8 cellular contexts compared by ENCODE assay signal in genomic region chr19:11963566-11964355, GRCh38. TPM values are rescaled to one million over a fixed set of nuclear protein-coding genes. Genes with fewer than 3 reads are reported as not detected.
DNase-seq lines count a peak whose midpoint lies in the region; ATAC-seq, FAIRE-seq and TF ChIP-seq lines count a peak whose summit lies in the region.

No MANE protein-coding gene starts in this region.

- H3K9me2 ChIP-seq in SK-N-SH, result no peaks in the 10 kb centered on the region

- TF ChIP-seq CTCF in D721Med (IDR thresholded peaks at IDR 0.05; ENCODE audit: insufficient read depth, missing control alignments) (peak; percentile 81), SK-N-SH (IDR thresholded peaks at IDR 0.05) (peak; percentile 69), pancreas (IDR thresholded peaks at IDR 0.05) (peak; percentile 71 to 85 (median 80)), testis (IDR thresholded peaks at IDR 0.05) (peak; percentile 64 to 84 (median 70))

- 0 out of 2 replicates have a peak overlapping the region, but pooled peaks have one; percentile 77 for H2AFZ ChIP-seq in SK-N-SH (ENCODE audit: low read depth)

- peak; percentile 65 for TF ChIP-seq RAD21 in Ishikawa (IDR thresholded peaks at IDR 0.05; ENCODE audit: low read depth)
- peak; percentile 83 for TF ChIP-seq RAD21 in SK-N-SH (IDR thresholded peaks at IDR 0.05; ENCODE audit: low read length)

- TF ChIP-seq POLR2A in testis (IDR thresholded peaks at IDR 0.05), result no peak

- H3K27ac ChIP-seq in SK-N-SH (ENCODE audit: low read depth in 2 of 2, low read length in 1 of 2) (no peak overlapping the region), pancreas (peak overlapping the region in 2 of 4 donors; percentile 95 to 98), testis (peak overlapping the region; percentile 83 to 98)

- POLR2A ChIA-PET in SK-N-SH (lab: Yijun Ruan, JAX), result interaction anchor here (1.0 to 2.5 kb wide), 3 partner anchors 23 to 89 kb away, joined by 3 to 12 read pairs (median 6); partner anchors contain the start of gene ZNF878

- ATAC-seq in Right ventricle myocardium inferior, result peak; percentile 87
- peak; percentile 77 to 86 (median 80) for ATAC-seq in pancreas
- no peak for ATAC-seq in HG02588 (IDR thresholded peaks at IDR 0.05; ENCODE audit: unreplicated experiment)

- DNase-seq in D721Med (ENCODE audit: insufficient read length, low spot score) (peak; percentile 73), SK-N-SH (peak; percentile 81), Right ventricle myocardium inferior (ENCODE audit: missing footprints) (peak; percentile 92), pancreas (peak; percentile 49 to 81 (median 72)), testis (peak; percentile 89)
- peak; percentile 76 for DNase-seq in activated naive CD4-positive, alpha-beta T cell treated with anti-CD3 and anti-CD28 coated beads, Interleukin-2, amount 50 U/mL, for 16 hours

- TF ChIP-seq EP300 in Ishikawa (IDR thresholded peaks at IDR 0.05; ENCODE audit: borderline replicate concordance) (no peak), SK-N-SH (IDR thresholded peaks at IDR 0.05; ENCODE audit: borderline replicate concordance in 1 of 2, low read depth in 1 of 2, low read length in 1 of 2) (no peak)

- no peak overlapping the region for H3K9ac ChIP-seq in SK-N-SH

- peak overlapping the region in 1 of 2 experiments; percentile 37; a peak in 1 of 4 replicates for H3K4me3 ChIP-seq in SK-N-SH (ENCODE audit: low read depth in 2 of 2, low read length in 1 of 2)
- no peak overlapping the region for H3K4me3 ChIP-seq in pancreas
- peak overlapping the region; percentile 77 to 78 for H3K4me3 ChIP-seq in testis

- 27% methylated on average over 22 of the region's 26 CpGs for WGBS in SK-N-SH (ENCODE audit: low lambda C conversion rate)
- WGBS in pancreas, 2 donors, result 41 to 50% methylated on average over 26 of the region's 26 CpGs
- WGBS in testis, 2 donors, result 30 to 38% methylated on average over 21 to 26 of the region's 26 CpGs

- no peak for FAIRE-seq in D721Med (lab: Jason Lieb, UNC)
- no peak for FAIRE-seq in pancreas (lab: Jason Lieb, UNC)

- intact Hi-C loops in Right ventricle myocardium inferior (cut with DNase I), result loop anchor here (1.0 to 10.0 kb wide), 3 partner anchors 25 to 91 kb away; partner anchors contain the start of gene ZNF878
- intact Hi-C loops in pancreas (cut with DNase I), result no loop called here
- intact Hi-C loops in testis (cut with DNase I; ENCODE audit: low total_unique reads), result no loop called here

- H3K36me3 ChIP-seq in SK-N-SH (replicated peaks in 1 of 2; ENCODE audit: control insufficient read depth in 1 of 2, insufficient read depth in 2 of 2, low read length in 1 of 2) (no peaks in the 10 kb centered on the region), pancreas (no peaks in the 10 kb centered on the region), testis (ENCODE audit: low read depth, missing control alignments) (no peaks in the 10 kb centered on the region)

- peak overlapping the region; percentile 74; the same call in 1 of the 2 replicates for H3K4me2 ChIP-seq in SK-N-SH

- peaks cover 0 to 7% of the 10 kb centered on the region in 2 experiments; a peak in 1 of 4 replicates for H3K4me1 ChIP-seq in SK-N-SH (ENCODE audit: control insufficient read depth in 1 of 2, insufficient read depth in 2 of 2, low read depth in 1 of 2, low read length in 1 of 2)
- H3K4me1 ChIP-seq in pancreas, result peaks cover 6 to 8% (median 6%) of the 10 kb centered on the region in 3 donors
- H3K4me1 ChIP-seq in testis, result peaks cover 16% of the 10 kb centered on the region

- no peaks in the 10 kb centered on the region for H3K79me2 ChIP-seq in SK-N-SH (ENCODE audit: insufficient read depth)

- H4K20me1 ChIP-seq in SK-N-SH (ENCODE audit: insufficient read depth), result no peaks in the 10 kb centered on the region

- peaks cover 5% of the 10 kb centered on the region for H3F3A ChIP-seq in SK-N-SH (replicated peaks; ENCODE audit: insufficient read depth)

- no peaks in the 10 kb centered on the region for H3K27me3 ChIP-seq in SK-N-SH (ENCODE audit: insufficient read depth)
- H3K27me3 ChIP-seq in pancreas, result no peaks in the 10 kb centered on the region
- no peaks in the 10 kb centered on the region for H3K27me3 ChIP-seq in testis

- H3K9me3 ChIP-seq in SK-N-SH, result peaks cover 4% of the 10 kb centered on the region; the same call in 1 of the 2 replicates
- H3K9me3 ChIP-seq in pancreas, result no peaks in the 10 kb centered on the region
- H3K9me3 ChIP-seq in testis, result no peaks in the 10 kb centered on the region

- CTCF ChIA-PET in SK-N-SH (lab: Yijun Ruan, JAX), result interaction anchor here (0.7 to 7.8 kb wide), 28 partner anchors 9 to 186 kb away, joined by 3 to 123 read pairs (median 4); partner anchors contain the start of genes ZNF20, ZNF433, ZNF440 and ZNF491

TF ChIP-seq in Ishikawa, 13 proteins besides CTCF, POLR2A, EP300 and RAD21 (continues in another document):
- no peak for TF ChIP-seq MAX (IDR thresholded peaks at IDR 0.05)
- no peak for TF ChIP-seq TCF12 (IDR thresholded peaks at IDR 0.05; ENCODE audit: low read depth)
- no peak for TF ChIP-seq CEBPB (IDR thresholded peaks at IDR 0.05)
- no peak for TF ChIP-seq CREB1 (IDR thresholded peaks at IDR 0.05; ENCODE audit: low read depth)
- no peak for TF ChIP-seq EGR1 (IDR thresholded peaks at IDR 0.05)
- TF ChIP-seq NFIC (IDR thresholded peaks at IDR 0.05), result no peak

TF ChIP-seq in SK-N-SH, 30 proteins besides CTCF, POLR2A, EP300 and RAD21:
- TF ChIP-seq ZBTB33 (IDR thresholded peaks at IDR 0.05; ENCODE audit: borderline replicate concordance, low read depth) (no peak), TCF12 (IDR thresholded peaks at IDR 0.05) (no peak), NRF1 (IDR thresholded peaks at IDR 0.05; ENCODE audit: low read depth, low read length) (no peak), REST (IDR thresholded peaks at IDR 0.05; ENCODE audit: low read depth, low read length) (no peak), SMC3 (IDR thresholded peaks at IDR 0.05; ENCODE audit: low read depth, low read length) (peak; percentile 73)

RNA-seq across cellular contexts. Expression of gene ZNF763, which starts 1.1 kb away (rescaled TPM):
- polyA plus RNA-seq in SK-N-SH (2012; rRNA removed) (0.55 and 0.72 TPM in 2 replicates), pancreas (1 to 10 TPM; 3.6 to 5.9 TPM), testis (ENCODE audit: insufficient read depth, low read depth, low replicate concordance) (7.6 TPM)
- 0.72 and 0.86 TPM in 2 replicates for polyA plus RNA-seq in SK-N-SH (2012; cell fraction: cytosol; rRNA removed)
- polyA plus RNA-seq in SK-N-SH (2012; cell fraction: nucleus; rRNA removed), result 1.2 and 2.5 TPM in 2 replicates
- total RNA-seq in Right ventricle myocardium inferior (2.6 TPM), pancreas (1 to 10 TPM; 1.5 to 4.5 (median 2.4) TPM), testis (1 to 10 TPM; 5.0 to 7.9 TPM)

RNA-seq across cellular contexts. Expression of gene ZNF700, which starts 38.9 kb away (rescaled TPM):
- 3.5 and 4.4 TPM in 2 replicates for polyA plus RNA-seq in SK-N-SH (2012; rRNA removed)
- polyA plus RNA-seq in SK-N-SH (2012; cell fraction: cytosol; rRNA removed), result 2.7 and 3.0 TPM in 2 replicates
- polyA plus RNA-seq in SK-N-SH (2012; cell fraction: nucleus; rRNA removed), result 17.6 and 24.2 TPM in 2 replicates
- total RNA-seq in Right ventricle myocardium inferior, result 4.1 TPM
- total RNA-seq in pancreas, result 10 to 100 TPM in 1 of 6 donors, 1 to 10 TPM in 5; 6.5 to 10.9 (median 7.7) TPM
- 10 to 100 TPM; 14.9 to 22.7 TPM for polyA plus RNA-seq in pancreas
- total RNA-seq in testis, result 10 to 100 TPM; 22.0 to 26.1 TPM
- polyA plus RNA-seq in testis (ENCODE audit: insufficient read depth, low read depth, low replicate concordance), result 9.0 TPM

Comparison
In these comparisons a context has a peak if more than half of its experiments do, and no peak if none do; other contexts are left out.
1. H3K27ac ChIP-seq: peak in testis (2 of 2); none in SK-N-SH (0 of 2).
2. H3K4me3 ChIP-seq: peak in testis (2 of 2); none in pancreas (0 of 4).
3. Peak in every context shown above with its lines, with median percentiles within 50 percentile points of each other: DNase-seq and CTCF ChIP-seq.